In genomic region chr12:64894827-64895475, GRCh38 we compare ENCODE assay signal across 1 cellular context.
TF ChIP-seq lines count a peak whose summit lies in the region.

No MANE protein-coding gene starts in this region.

TF ChIP-seq in GM23338, 12 proteins besides CTCF, POLR2A, EP300 and RAD21 (continued from another document):
- no peak for TF ChIP-seq REST (IDR thresholded peaks at IDR 0.05; ENCODE audit: unreplicated experiment)
- TF ChIP-seq EZH2phosphoT487 (IDR thresholded peaks at IDR 0.05; ENCODE audit: unreplicated experiment) = no peak
- no peak for TF ChIP-seq ZNF462 (CRISPR knock-in tag; IDR thresholded peaks at IDR 0.05)
- no peak for TF ChIP-seq ZNF114 (CRISPR knock-in tag; IDR thresholded peaks at IDR 0.05)
- no peak for TF ChIP-seq ZNF331 (CRISPR knock-in tag; IDR thresholded peaks at IDR 0.05; ENCODE audit: low read depth)
